In genomic region chr9:136092741-136093140, GRCh38 we compare ENCODE assay signal across 8 cellular contexts. TPM values are rescaled to one million over a fixed set of nuclear protein-coding genes. Genes with fewer than 3 reads are reported as not detected.
DNase-seq lines count a peak whose midpoint lies in the region; ATAC-seq and TF ChIP-seq lines count a peak whose summit lies in the region.

No MANE protein-coding gene starts in this region.

- peaks cover 61% of the 10 kb centered on the region for H4K20me1 ChIP-seq in SK-N-SH (ENCODE audit: insufficient read depth)

- H3K9me3 Mint-ChIP-seq in activated T-helper 1 cell treated with anti-CD3 and anti-CD28 coated beads, Interleukin-12 subunit alpha, Interleukin-12 subunit beta, Interleukin-2, Interleukin-4 antibody, amounts not matched to agents 30 ng/mL and 10 ng/mL and 1 ng/mL, durations not matched to agents 14 hours and 24 hours and 36 hours = no peaks in the 10 kb centered on the region

- H3K36me3 ChIP-seq in SK-N-SH (replicated peaks in 1 of 2; ENCODE audit: control insufficient read depth in 1 of 2, insufficient read depth in 2 of 2, low read length in 1 of 2) (peaks cover 0 to 2% of the 10 kb centered on the region in 2 experiments), stomach (peaks cover 0 to 7% (median 2%) of the 10 kb centered on the region in 4 donors)

- H3K4me2 ChIP-seq in SK-N-SH = peak overlapping the region; percentile 91

- no peak overlapping the region for H3K4me3 ChIP-seq in SK-N-SH (ENCODE audit: low read depth in 2 of 2, low read length in 1 of 2)
- H3K4me3 ChIP-seq in right cardiac atrium (ENCODE audit: low read length) = no peak overlapping the region
- H3K4me3 ChIP-seq in stomach = peak overlapping the region; percentile 84 to 95 (median 90)

- H3F3A ChIP-seq in SK-N-SH (replicated peaks; ENCODE audit: insufficient read depth) = peaks cover 10% of the 10 kb centered on the region

- no peaks in the 10 kb centered on the region for H3K4me1 Mint-ChIP-seq in activated T-helper 1 cell treated with anti-CD3 and anti-CD28 coated beads, Interleukin-12 subunit alpha, Interleukin-12 subunit beta, Interleukin-2, Interleukin-4 antibody, amounts not matched to agents 30 ng/mL and 10 ng/mL and 1 ng/mL, durations not matched to agents 14 hours and 24 hours and 36 hours (ENCODE audit: low read depth)

- no peak for ATAC-seq in SK-N-SH treated with all-trans-retinoic acid at 6 μM for 48 hours
- ATAC-seq in right cardiac atrium = no peak
- no peak for ATAC-seq in HG02759 (IDR thresholded peaks at IDR 0.05; ENCODE audit: unreplicated experiment)
- ATAC-seq in GM18517 (IDR thresholded peaks at IDR 0.05; ENCODE audit: unreplicated experiment) = no peak

- peak overlapping the region; percentile 73 for H3K4me3 Mint-ChIP-seq in activated T-helper 1 cell treated with anti-CD3 and anti-CD28 coated beads, Interleukin-12 subunit alpha, Interleukin-12 subunit beta, Interleukin-2, Interleukin-4 antibody, amounts not matched to agents 30 ng/mL and 10 ng/mL and 1 ng/mL, durations not matched to agents 14 hours and 24 hours and 36 hours

- CTCF ChIA-PET in SK-N-SH (lab: Yijun Ruan, JAX) = interaction anchor here (2.1 to 4.2 kb wide), 2 partner anchors 29 to 125 kb away, joined by 8 to 29 read pairs; no protein-coding TSS in a partner anchor

- H3K9ac ChIP-seq in SK-N-SH = no peak overlapping the region

- POLR2A ChIA-PET in SK-N-SH (lab: Yijun Ruan, JAX) = no interaction called here

- H3K36me3 Mint-ChIP-seq in activated T-helper 1 cell treated with anti-CD3 and anti-CD28 coated beads, Interleukin-12 subunit alpha, Interleukin-12 subunit beta, Interleukin-2, Interleukin-4 antibody, amounts not matched to agents 30 ng/mL and 10 ng/mL and 1 ng/mL, durations not matched to agents 14 hours and 24 hours and 36 hours (ENCODE audit: low read depth) = no peaks in the 10 kb centered on the region

- TF ChIP-seq CTCF in SK-N-SH (IDR thresholded peaks at IDR 0.05) (no peak), stomach (IDR thresholded peaks at IDR 0.05) (no peak)

- H3K27me3 ChIP-seq in SK-N-SH (ENCODE audit: insufficient read depth) (no peaks in the 10 kb centered on the region), right cardiac atrium (ENCODE audit: control insufficient read depth, insufficient read depth) (no peaks in the 10 kb centered on the region), stomach (no peaks in the 10 kb centered on the region)

- WGBS in SK-N-SH (ENCODE audit: low lambda C conversion rate) = 71% methylated on average over 2 of the region's 9 CpGs
- WGBS in right cardiac atrium = 80% methylated on average over 9 of the region's 9 CpGs
- 63 to 83% (median 70%) methylated on average over 9 of the region's 9 CpGs for WGBS in stomach, 5 donors

- TF ChIP-seq RAD21 in SK-N-SH (IDR thresholded peaks at IDR 0.05; ENCODE audit: low read length) = 0 out of 2 replicates have a peak, but pooled peaks have one; percentile 20

- peaks cover 8% of the 10 kb centered on the region for H3K27me3 Mint-ChIP-seq in activated T-helper 1 cell treated with anti-CD3 and anti-CD28 coated beads, Interleukin-12 subunit alpha, Interleukin-12 subunit beta, Interleukin-2, Interleukin-4 antibody, amounts not matched to agents 30 ng/mL and 10 ng/mL and 1 ng/mL, durations not matched to agents 14 hours and 24 hours and 36 hours (ENCODE audit: insufficient read depth)

- H3K9me3 ChIP-seq in SK-N-SH = no peaks in the 10 kb centered on the region
- H3K9me3 ChIP-seq in right cardiac atrium (ENCODE audit: control insufficient read depth, low read length) = no peaks in the 10 kb centered on the region
- H3K9me3 ChIP-seq in stomach = no peaks in the 10 kb centered on the region

- H3K79me2 ChIP-seq in SK-N-SH (ENCODE audit: insufficient read depth) = peaks cover 74% of the 10 kb centered on the region

- H3K27ac ChIP-seq in SK-N-SH (ENCODE audit: low read depth in 2 of 2, low read length in 1 of 2) (no peak overlapping the region), right cardiac atrium (ENCODE audit: low read length) (peak overlapping the region; percentile 85), stomach (peak overlapping the region in 4 of 5 donors; percentile 90 to 96 (median 94))

- no peak overlapping the region for H2AFZ ChIP-seq in SK-N-SH (ENCODE audit: low read depth)

- no peak overlapping the region for H3K27ac Mint-ChIP-seq in activated T-helper 1 cell treated with anti-CD3 and anti-CD28 coated beads, Interleukin-12 subunit alpha, Interleukin-12 subunit beta, Interleukin-2, Interleukin-4 antibody, amounts not matched to agents 30 ng/mL and 10 ng/mL and 1 ng/mL, durations not matched to agents 14 hours and 24 hours and 36 hours

- no peaks in the 10 kb centered on the region for H3K9me2 ChIP-seq in SK-N-SH

- TF ChIP-seq POLR2A in stomach (IDR thresholded peaks at IDR 0.05) = no peak

- no peak for DNase-seq in SK-N-SH
- DNase-seq in activated T-helper 1 cell treated with anti-CD3 and anti-CD28 coated beads, Interleukin-12 subunit alpha, Interleukin-12 subunit beta, Interleukin-2, Interleukin-4 antibody, amounts not matched to agents 30 ng/mL and 10 ng/mL and 1 ng/mL, durations not matched to agents 14 hours and 24 hours and 36 hours (ENCODE audit: low spot score) = no peak
- peak; percentile 8 to 44 (median 34) for DNase-seq in right cardiac atrium
- DNase-seq in stomach = no peak
- no peak for DNase-seq in NCI-H146 (lab: John Stamatoyannopoulos, UW)

- intact Hi-C loops in activated T-helper 1 cell treated with anti-CD3 and anti-CD28 coated beads, Interleukin-12 subunit alpha, Interleukin-12 subunit beta, Interleukin-2, Interleukin-4 antibody, amounts not matched to agents 30 ng/mL and 10 ng/mL and 1 ng/mL, durations not matched to agents 14 hours and 24 hours and 36 hours (cut with micrococcal nuclease) = no loop called here
- intact Hi-C loops in right cardiac atrium (cut with DNase I) (no loop called here), stomach (cut with DNase I; ENCODE audit: low total_unique reads) (no loop called here)

- TF ChIP-seq EP300 in SK-N-SH (IDR thresholded peaks at IDR 0.05; ENCODE audit: borderline replicate concordance in 1 of 2, low read depth in 1 of 2, low read length in 1 of 2) (no peak), stomach (IDR thresholded peaks at IDR 0.05) (no peak)

- peaks cover 32 to 44% of the 10 kb centered on the region in 2 experiments; a peak in 3 of 4 replicates for H3K4me1 ChIP-seq in SK-N-SH (ENCODE audit: control insufficient read depth in 1 of 2, insufficient read depth in 2 of 2, low read depth in 1 of 2, low read length in 1 of 2)
- H3K4me1 ChIP-seq in right cardiac atrium (ENCODE audit: control insufficient read depth, insufficient read depth, low read length) = peaks cover 9% of the 10 kb centered on the region
- peaks cover 66 to 82% (median 74%) of the 10 kb centered on the region in 4 donors for H3K4me1 ChIP-seq in stomach

TF ChIP-seq in SK-N-SH, 30 proteins besides CTCF, POLR2A, EP300 and RAD21:
- TF ChIP-seq GABPA (IDR thresholded peaks at IDR 0.05; ENCODE audit: low read depth) = no peak
- peak; percentile 16; the same call in 1 of the 2 replicates for TF ChIP-seq SMC3 (IDR thresholded peaks at IDR 0.05; ENCODE audit: low read depth, low read length)

TF ChIP-seq in SK-N-SH treated with all-trans-retinoic acid at 6 μM for 48 hours, 23 proteins besides CTCF, POLR2A, EP300 and RAD21:
- no peak for TF ChIP-seq ARNTL (CRISPR knock-in tag; IDR thresholded peaks at IDR 0.05; ENCODE audit: borderline replicate concordance, low read depth)

RNA-seq across cellular contexts. Expression of gene NACC2, which starts 2.3 kb away (rescaled TPM):
- polyA plus RNA-seq in SK-N-SH (2012; rRNA removed) (18.4 and 22.1 TPM in 2 replicates), right cardiac atrium (19.4 TPM), stomach (1 to 10 TPM; 4.1 to 7.0 (median 6.6) TPM)
- polyA plus RNA-seq in SK-N-SH (2012; cell fraction: cytosol; rRNA removed) = 11.0 and 14.6 TPM in 2 replicates
- polyA plus RNA-seq in SK-N-SH (2012; cell fraction: nucleus; rRNA removed) = 32.2 and 32.4 TPM in 2 replicates
- 3.7 and 4.0 TPM in 2 replicates for total RNA-seq in activated T-helper 1 cell treated with anti-CD3 and anti-CD28 coated beads, Interleukin-12 subunit alpha, Interleukin-12 subunit beta, Interleukin-2, Interleukin-4 antibody, amounts not matched to agents 30 ng/mL and 10 ng/mL and 1 ng/mL, durations not matched to agents 14 hours and 24 hours and 36 hours
- total RNA-seq in right cardiac atrium (10 to 100 TPM; 31.4 to 45.3 (median 37.8) TPM), stomach (10 to 100 TPM in 4 of 5 donors, 1 to 10 TPM in 1; 9.5 to 69.2 (median 16.1) TPM)

RNA-seq across cellular contexts. Expression of gene TMEM250, which starts 25.9 kb away (rescaled TPM):
- polyA plus RNA-seq in SK-N-SH (2012; rRNA removed) (22.1 and 25.9 TPM in 2 replicates), right cardiac atrium (16.5 TPM), stomach (10 to 100 TPM; 15.6 to 19.4 (median 16.6) TPM)
- 14.6 and 21.9 TPM in 2 replicates for polyA plus RNA-seq in SK-N-SH (2012; cell fraction: cytosol; rRNA removed)
- 31.1 and 36.2 TPM in 2 replicates for polyA plus RNA-seq in SK-N-SH (2012; cell fraction: nucleus; rRNA removed)
- total RNA-seq in activated T-helper 1 cell treated with anti-CD3 and anti-CD28 coated beads, Interleukin-12 subunit alpha, Interleukin-12 subunit beta, Interleukin-2, Interleukin-4 antibody, amounts not matched to agents 30 ng/mL and 10 ng/mL and 1 ng/mL, durations not matched to agents 14 hours and 24 hours and 36 hours = 50.1 and 51.5 TPM in 2 replicates
- total RNA-seq in right cardiac atrium (10 to 100 TPM; 18.5 to 25.5 (median 20.9) TPM), stomach (100 to 1,000 TPM in 1 of 5 donors, 10 to 100 TPM in 4; 17.4 to 105 (median 30.3) TPM)

Comparison
In these comparisons a context has a peak if more than half of its experiments do, and no peak if none do; other contexts are left out.
1. DNase-seq: peak in right cardiac atrium (3 of 3); none in SK-N-SH (single experiment), activated T-helper 1 cell treated with anti-CD3 and anti-CD28 coated beads, Interleukin-12 subunit alpha, Interleukin-12 subunit beta, Interleukin-2, Interleukin-4 antibody, amounts not matched to agents 30 ng/mL and 10 ng/mL and 1 ng/mL, durations not matched to agents 14 hours and 24 hours and 36 hours (single experiment), stomach (single experiment) and NCI-H146 (single experiment).
2. H3K27ac ChIP-seq: peak in right cardiac atrium (single experiment) and stomach (4 of 5); none in SK-N-SH (0 of 2).
3. H3K4me3 ChIP-seq: peak in stomach (4 of 4); none in SK-N-SH (0 of 2) and right cardiac atrium (single experiment).